ENCODE assay signal across 23 cellular contexts in genomic region chr10:99325261-99325660, GRCh38. TPM values are rescaled to one million over a fixed set of nuclear protein-coding genes. Genes with fewer than 3 reads are reported as not detected.
"Had no signal": no experiment of that assay in that cellular context is flagged by ENCODE, and none has a peak within 500 bp of the region (broad histone marks: within the 10 kb centered on the region; RNA-seq: fewer than 3 reads in every experiment).

No MANE protein-coding gene starts in this region.

- H3K27ac ChIP-seq: body of pancreas, heart left ventricle, left ventricle myocardium inferior, ovary, tibial artery had no signal

- H3K36me3 ChIP-seq: heart left ventricle, left ventricle myocardium inferior, ovary, tibial artery had no signal

- H3K36me3 Mint-ChIP-seq: activated naive CD8-positive, alpha-beta T cell treated with anti-CD3 and anti-CD28 coated beads for 36 hours; stimulated activated memory B cell treated with anti-CD40 and anti-IgM and Interleukin-4, amounts not matched to agents 10 μg/mL and 1 μg/mL and 100 μg/mL, for 72 hours had no signal

- H3K27me3 ChIP-seq: body of pancreas, ovary had no signal

- H3K4me1 Mint-ChIP-seq: activated naive CD8-positive, alpha-beta T cell treated with anti-CD3 and anti-CD28 coated beads for 36 hours; stimulated activated memory B cell treated with anti-CD40 and anti-IgM and Interleukin-4, amounts not matched to agents 10 μg/mL and 1 μg/mL and 100 μg/mL, for 72 hours had no signal

- H3K4me3 Mint-ChIP-seq: activated CD8-positive, alpha-beta T cell treated with anti-CD3 and anti-CD28 coated beads for 36 hours; activated naive CD8-positive, alpha-beta T cell treated with anti-CD3 and anti-CD28 coated beads for 36 hours; activated T-cell treated with anti-CD3 and anti-CD28 coated beads, Interleukin-2, amount 50 U/mL, for 4 hours; naive thymus-derived CD4-positive, alpha-beta T cell; stimulated activated memory B cell treated with anti-CD40 and anti-IgM and Interleukin-4, amounts not matched to agents 10 μg/mL and 1 μg/mL and 100 μg/mL, for 72 hours had no signal

- DNase-seq: activated CD4-positive, alpha-beta T cell treated with anti-CD3 and anti-CD28 coated beads for 4 hours; activated CD8-positive, alpha-beta T cell treated with anti-CD3 and anti-CD28 coated beads for 36 hours; activated gamma-delta T cell; activated naive CD8-positive, alpha-beta T cell treated with anti-CD3 and anti-CD28 coated beads for 36 hours; activated T-cell treated with anti-CD3 and anti-CD28 coated beads, Interleukin-2, amount 50 U/mL, for 4 hours; amygdala; body of pancreas; central memory CD4-positive, alpha-beta T cell; cortex of kidney; effector CD4-positive, alpha-beta T cell; foreskin melanocyte; heart left ventricle; islet precursor cell; left ventricle myocardium inferior; mucosa of descending colon; naive thymus-derived CD4-positive, alpha-beta T cell; ovary; stimulated activated CD4-positive, alpha-beta T cell treated with anti-CD3 and anti-CD28 coated beads, Interleukin-12 subunit alpha, Interleukin-12 subunit beta, amount 100 ng/mL, for 4 hours; stimulated activated CD4-positive, alpha-beta T cell treated with anti-CD3 and anti-CD28 coated beads, Interleukin-2, amount 100 ng/mL, for 24 hours; T-helper 2 cell; tibial artery had no signal

- H3K27ac Mint-ChIP-seq: activated CD8-positive, alpha-beta T cell treated with anti-CD3 and anti-CD28 coated beads for 36 hours; activated naive CD8-positive, alpha-beta T cell treated with anti-CD3 and anti-CD28 coated beads for 36 hours; naive thymus-derived CD4-positive, alpha-beta T cell; stimulated activated memory B cell treated with anti-CD40 and anti-IgM and Interleukin-4, amounts not matched to agents 10 μg/mL and 1 μg/mL and 100 μg/mL, for 72 hours had no signal

- H3K9me3 Mint-ChIP-seq: activated CD8-positive, alpha-beta T cell treated with anti-CD3 and anti-CD28 coated beads for 36 hours; activated naive CD8-positive, alpha-beta T cell treated with anti-CD3 and anti-CD28 coated beads for 36 hours; activated T-cell treated with anti-CD3 and anti-CD28 coated beads, Interleukin-2, amount 50 U/mL, for 4 hours had no signal

- ATAC-seq: activated CD8-positive, alpha-beta T cell treated with anti-CD3 and anti-CD28 coated beads for 36 hours; activated T-cell treated with anti-CD3 and anti-CD28 coated beads, Interleukin-2, amount 50 U/mL, for 4 hours; body of pancreas; heart left ventricle; mucosa of descending colon; naive thymus-derived CD4-positive, alpha-beta T cell; stimulated activated memory B cell treated with anti-CD40 and anti-IgM and Interleukin-4, amounts not matched to agents 10 μg/mL and 1 μg/mL and 100 μg/mL, for 72 hours had no signal

- H3K4me3 ChIP-seq: body of pancreas, heart left ventricle, left ventricle myocardium inferior, mucosa of descending colon, ovary, tibial artery had no signal

- H3K9me3 ChIP-seq: body of pancreas, heart left ventricle, left ventricle myocardium inferior, mucosa of descending colon, ovary, tibial artery had no signal

RNA-seq across cellular contexts. Expression of gene CNNM1, which starts 3.9 kb away (rescaled TPM):
- total RNA-seq: endothelial cell of umbilical vein had no signal
